Comparison of ENCODE assay signal across 1 cellular context in genomic region chr17:29099527-29099926, GRCh38.
TF ChIP-seq lines count a peak whose summit lies in the region.

No MANE protein-coding gene starts in this region.

TF ChIP-seq in GM23338, 12 proteins besides CTCF, POLR2A, EP300 and RAD21 (continued from another document):
- TF ChIP-seq EZH2 (IDR thresholded peaks at IDR 0.05; ENCODE audit: low read depth, unreplicated experiment) = no peak
